Comparison of ENCODE assay signal across 1 cellular context in genomic region chr2:11354363-11355154, GRCh38.
TF ChIP-seq lines count a peak whose summit lies in the region.

No MANE protein-coding gene starts in this region.

TF ChIP-seq in HepG2, 621 proteins besides CTCF, POLR2A, EP300 and RAD21 (continued from another document and continues in another):
- TF ChIP-seq ARID2 (CRISPR knock-in tag; IDR thresholded peaks at IDR 0.05; ENCODE audit: borderline replicate concordance) (no peak), ZNF710 (CRISPR knock-in tag; IDR thresholded peaks at IDR 0.05; ENCODE audit: borderline replicate concordance) (peak; percentile 100), POLR2AphosphoS5 (IDR thresholded peaks at IDR 0.05; ENCODE audit: low read depth, low read length) (no peak; the same call in 1 of the 2 replicates), MEIS2 (CRISPR knock-in tag; IDR thresholded peaks at IDR 0.05) (peak; percentile 96), PCBP1 (IDR thresholded peaks at IDR 0.05; ENCODE audit: borderline replicate concordance, low read depth, low read length) (peak; percentile 90; the same call in 1 of the 2 replicates), ZNF10 (CRISPR knock-in tag; IDR thresholded peaks at IDR 0.05; ENCODE audit: borderline replicate concordance, low read depth) (no peak), ZNF605 (CRISPR knock-in tag; IDR thresholded peaks at IDR 0.05) (peak; percentile 86), ZNF432 (CRISPR knock-in tag; IDR thresholded peaks at IDR 0.05; ENCODE audit: borderline replicate concordance) (no peak), RBM39 (IDR thresholded peaks at IDR 0.05; ENCODE audit: low read depth, low read length, poor library complexity, severe bottlenecking) (no peak), ZNF7 (CRISPR knock-in tag; IDR thresholded peaks at IDR 0.05) (peak; percentile 7; the same call in 1 of the 2 replicates), ATF2 (CRISPR knock-in tag; IDR thresholded peaks at IDR 0.05) (peak; percentile 97), PITX1 (CRISPR knock-in tag; IDR thresholded peaks at IDR 0.05) (peak; percentile 99), SUZ12 (IDR thresholded peaks at IDR 0.05; ENCODE audit: low read depth, low read length) (no peak), ZNF451 (CRISPR knock-in tag; IDR thresholded peaks at IDR 0.05) (peak; percentile 74; the same call in 1 of the 2 replicates), MTA1 (CRISPR knock-in tag; IDR thresholded peaks at IDR 0.05; ENCODE audit: borderline replicate concordance) (peak; percentile 91), SOX5 (CRISPR knock-in tag; IDR thresholded peaks at IDR 0.05; ENCODE audit: borderline replicate concordance) (peak; percentile 99), ZNF850 (CRISPR knock-in tag; conservative IDR thresholded peaks at IDR 0.05) (no peak), RFX5 (IDR thresholded peaks at IDR 0.05; ENCODE audit: low read depth, low read length) (no peak), PRDM10 (CRISPR knock-in tag; IDR thresholded peaks at IDR 0.05; ENCODE audit: low read depth) (peak; percentile 83), NFKB2 (CRISPR knock-in tag; IDR thresholded peaks at IDR 0.05; ENCODE audit: borderline replicate concordance) (peak; percentile 28; the same call in 1 of the 2 replicates), AFF4 (CRISPR knock-in tag; IDR thresholded peaks at IDR 0.05) (peak; percentile 99), ZC3H13 (CRISPR knock-in tag; IDR thresholded peaks at IDR 0.05) (peak; percentile 87; the same call in 1 of the 2 replicates), ELF3 (CRISPR knock-in tag; IDR thresholded peaks at IDR 0.05) (peak; percentile 98), MXD3 (CRISPR knock-in tag; IDR thresholded peaks at IDR 0.05) (no peak), TFE3 (CRISPR knock-in tag; IDR thresholded peaks at IDR 0.05) (peak; percentile 98), ZNF598 (CRISPR knock-in tag; IDR thresholded peaks at IDR 0.05; ENCODE audit: borderline replicate concordance) (no peak; the same call in 1 of the 2 replicates), SNAI1 (CRISPR knock-in tag; IDR thresholded peaks at IDR 0.05; ENCODE audit: borderline replicate concordance) (peak; percentile 83; the same call in 1 of the 2 replicates), KLF9 (CRISPR knock-in tag; IDR thresholded peaks at IDR 0.05; ENCODE audit: low read depth) (0 out of 2 replicates have a peak, but pooled peaks have one; percentile 63), ZNF362 (CRISPR knock-in tag; IDR thresholded peaks at IDR 0.05; ENCODE audit: borderline replicate concordance) (peak; percentile 88), ZNF251 (CRISPR knock-in tag; IDR thresholded peaks at IDR 0.05) (no peak), GZF1 (CRISPR knock-in tag; IDR thresholded peaks at IDR 0.05) (0 out of 2 replicates have a peak, but pooled peaks have one; percentile 70), ZNF567 (CRISPR knock-in tag; IDR thresholded peaks at IDR 0.05; ENCODE audit: borderline replicate concordance) (peak; percentile 24; the same call in 1 of the 2 replicates), ZBTB7A (CRISPR knock-in tag; IDR thresholded peaks at IDR 0.05) (peak; percentile 99), ZBTB21 (CRISPR knock-in tag; IDR thresholded peaks at IDR 0.05) (peak; percentile 52; the same call in 1 of the 2 replicates), JARID2 (CRISPR knock-in tag; IDR thresholded peaks at IDR 0.05; ENCODE audit: insufficient replicate concordance) (peak; percentile 67), ZNF639 (CRISPR knock-in tag; conservative IDR thresholded peaks at IDR 0.05) (peak; percentile 90), IRF9 (CRISPR knock-in tag; IDR thresholded peaks at IDR 0.05; ENCODE audit: borderline replicate concordance) (peak; percentile 63), ZNF354B (CRISPR knock-in tag; IDR thresholded peaks at IDR 0.05) (0 out of 2 replicates have a peak, but pooled peaks have one; percentile 51), ZBTB8A (CRISPR knock-in tag; IDR thresholded peaks at IDR 0.05; ENCODE audit: borderline replicate concordance, low read depth) (no peak), KDM4B (CRISPR knock-in tag; IDR thresholded peaks at IDR 0.05) (peak; percentile 96), IRX3 (CRISPR knock-in tag; IDR thresholded peaks at IDR 0.05; ENCODE audit: borderline replicate concordance, low read depth) (peak; percentile 50; the same call in 1 of the 2 replicates), DDIT3 (CRISPR knock-in tag; IDR thresholded peaks at IDR 0.05) (peak; percentile 88; the same call in 1 of the 2 replicates)
